ENCODE assay signal across 10 cellular contexts in the genomic region with DNA sequence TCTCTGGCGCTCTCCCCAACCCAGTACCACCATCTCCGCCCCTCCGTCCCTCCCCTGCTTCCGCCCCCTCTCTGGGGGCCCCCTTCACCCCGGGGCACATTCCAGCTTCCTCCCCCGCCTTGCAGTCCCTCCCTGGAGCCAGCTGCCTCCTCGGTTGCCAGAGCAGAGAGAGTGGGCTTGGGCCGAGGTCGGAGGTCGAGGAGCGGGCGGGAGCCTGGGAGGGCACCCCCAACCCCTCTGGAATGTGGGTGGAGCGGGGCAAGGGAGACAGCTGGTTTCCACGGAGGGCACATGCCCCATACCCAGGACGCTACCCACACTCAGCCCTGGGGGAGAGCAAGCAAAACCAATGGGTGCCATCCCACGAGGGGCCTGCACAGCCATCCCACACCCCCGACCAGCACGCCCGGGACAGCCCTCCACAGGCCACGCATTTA. TPM values are rescaled to one million over a fixed set of nuclear protein-coding genes. Genes with fewer than 3 reads are reported as not detected.
DNase-seq lines count a peak whose midpoint lies in the region; ATAC-seq, FAIRE-seq and TF ChIP-seq lines count a peak whose summit lies in the region.
"Had no signal": no experiment of that assay in that cellular context is flagged by ENCODE, and none has a peak within 500 bp of the region (broad histone marks: within the 10 kb centered on the region; RNA-seq: fewer than 3 reads in every experiment).

No MANE protein-coding gene starts in this region.

- H2BK20ac ChIP-seq in H1 (ENCODE audit: low read length): 0 out of 2 replicates have a peak overlapping the region, but pooled peaks have one; percentile 43

- H4K5ac ChIP-seq in H1 (ENCODE audit: insufficient read length, low read depth, low read length): no peak overlapping the region

- ATAC-seq in GM21786 (IDR thresholded peaks at IDR 0.05; ENCODE audit: unreplicated experiment) (no peak), GM18498 (IDR thresholded peaks at IDR 0.05; ENCODE audit: unreplicated experiment) (no peak)

- H3K14ac ChIP-seq in H1 (ENCODE audit: insufficient read length): no peak overlapping the region

- DNase-seq in CD14-positive monocyte (ENCODE audit: low spot score) (no peak), H1 (ENCODE audit: low read depth in 1 of 2, low spot score in 2 of 2) (no peak), HEK293T (ENCODE audit: extremely low spot score) (no peak), NCI-H1048 (lab: John Stamatoyannopoulos, UW) (no peak)
- DNase-seq: Kasumi-1; stimulated activated CD4-positive, alpha-beta T cell treated with anti-CD3 and anti-CD28 coated beads, Interleukin-4, amount 100 ng/mL, for 1 hour had no signal

- peak overlapping the region; percentile 88 for H3K4me2 ChIP-seq in OCI-LY3 (ENCODE audit: low read length)
- peak overlapping the region; percentile 83 to 94 for H3K4me2 ChIP-seq in H1 (ENCODE audit: insufficient read depth in 1 of 2, low read depth in 2 of 2, low read length in 2 of 2)

- H3K79me1 ChIP-seq in H1 (ENCODE audit: low read depth, low read length): no peaks in the 10 kb centered on the region

- H2BK15ac ChIP-seq in H1 (ENCODE audit: low read length): no peak overlapping the region; the same call in 1 of the 2 replicates

- H3K27ac Mint-ChIP-seq in CD14-positive monocyte: peak overlapping the region in 4 of 7 donors; percentile 11 to 74 (median 38)

- peaks cover 32% of the 10 kb centered on the region; the same call in 1 of the 2 replicates for H3K23me2 ChIP-seq in H1 (ENCODE audit: low read depth, low read length)

- peak overlapping the region; percentile 81 for H3K4me3 ChIP-seq in OCI-LY3 (ENCODE audit: low read length)
- peak overlapping the region in 3 of 4 experiments; percentile 5 to 77 (median 55); a peak in 5 of 8 replicates for H3K4me3 ChIP-seq in H1 (ENCODE audit: extremely low read depth in 1 of 4, insufficient read depth in 2 of 4, low read depth in 3 of 4, low read length in 4 of 4)
- peak overlapping the region; percentile 71 to 72 for H3K4me3 ChIP-seq in neutrophil (ENCODE audit: low read depth in 1 of 2, low read length in 1 of 2)

- H3K4ac ChIP-seq in H1 (replicated peaks; ENCODE audit: insufficient read length, low read depth, low read length): peak overlapping the region; percentile 44

- H3K4me1 Mint-ChIP-seq in CD14-positive monocyte: peaks cover 56% of the 10 kb centered on the region

- H3K56ac ChIP-seq in H1 (replicated peaks; ENCODE audit: insufficient read length, low read depth, low read length): peak overlapping the region; percentile 59

- H3K9me3 Mint-ChIP-seq in CD14-positive monocyte: peaks cover 0 to 2% (median 0%) of the 10 kb centered on the region in 7 donors

- TF ChIP-seq RAD21 in H1 (IDR thresholded peaks at IDR 0.05 in 1 of 2, conservative IDR thresholded peaks at IDR 0.05 in 1 of 2; ENCODE audit: low read depth in 2 of 2, low read length in 2 of 2): no peak

- H3K4me3 Mint-ChIP-seq in CD14-positive monocyte: peak overlapping the region; percentile 15 to 16

- H3K27me3 Mint-ChIP-seq in CD14-positive monocyte (ENCODE audit: low read depth in 3 of 3): peaks cover 10 to 20% (median 14%) of the 10 kb centered on the region in 3 donors

- no peak overlapping the region for H2AK5ac ChIP-seq in H1 (ENCODE audit: low read depth, low read length)

- TF ChIP-seq POLR2A in H1 (IDR thresholded peaks at IDR 0.05; ENCODE audit: control extremely low read depth in 1 of 2, low read depth in 2 of 2, low read length in 2 of 2): peak in 1 of 2 experiments; percentile 53; a peak in 1 of 3 replicates

- no peaks in the 10 kb centered on the region for H4K20me1 ChIP-seq in OCI-LY3 (ENCODE audit: insufficient read depth, low read length)
- peaks cover 2 to 9% of the 10 kb centered on the region in 2 experiments for H4K20me1 ChIP-seq in H1 (replicated peaks in 1 of 2; ENCODE audit: control insufficient read depth in 1 of 2, insufficient read depth in 2 of 2, low read length in 2 of 2)

- H2BK5ac ChIP-seq in H1 (ENCODE audit: low read depth, low read length): peak overlapping the region; percentile 88; the same call in 1 of the 2 replicates

- TF ChIP-seq EP300 in H1 (IDR thresholded peaks at IDR 0.05; ENCODE audit: borderline replicate concordance in 1 of 2, low read depth in 2 of 2, low read length in 2 of 2): peak in 1 of 2 experiments; percentile 31; a peak in 1 of 3 replicates

- H3K79me2 ChIP-seq in OCI-LY3 (ENCODE audit: low read length) (peaks cover 5% of the 10 kb centered on the region; the same call in 1 of the 2 replicates), H1 (ENCODE audit: control insufficient read depth in 1 of 2, insufficient read depth in 2 of 2, low read length in 2 of 2) (no peaks in the 10 kb centered on the region)

- intact Hi-C loops in CD14-positive monocyte (cut with micrococcal nuclease): no loop called here

- H3K36me3 Mint-ChIP-seq in CD14-positive monocyte: peaks cover 6 to 12% of the 10 kb centered on the region in 2 donors

- no peak for FAIRE-seq in H1 (lab: Jason Lieb, UNC)

- POLR2A ChIA-PET in H1 (lab: Charles Lee; ENCODE audit: partially characterized antibody) (interaction anchor here (1.0 to 19.4 kb wide), 5 partner anchors 8 to 62 kb away, joined by 3 to 456 read pairs (median 331); a partner anchor contains a TSS), HEK293T (lab: Yijun Ruan, JAX) (interaction anchor here (0.8 kb wide), 1 partner anchor 10 kb away, joined by 3 read pairs; no protein-coding TSS in a partner anchor)

- H3K23ac ChIP-seq in H1 (ENCODE audit: insufficient read length): no peak overlapping the region

- no peaks in the 10 kb centered on the region for H3K9me3 ChIP-seq in OCI-LY3 (ENCODE audit: insufficient read depth, low read length)
- no peaks in the 10 kb centered on the region for H3K9me3 ChIP-seq in H1 (ENCODE audit: insufficient read depth in 2 of 2, low read depth in 1 of 2, low read length in 1 of 2)
- H3K9me3 ChIP-seq in neutrophil: no peaks in the 10 kb centered on the region

- TF ChIP-seq CTCF in CD14-positive monocyte (IDR thresholded peaks at IDR 0.05) (no peak), OCI-LY3 (IDR thresholded peaks at IDR 0.05; ENCODE audit: low read depth, low read length) (no peak), H1 (IDR thresholded peaks at IDR 0.05; ENCODE audit: control extremely low read depth in 1 of 3, insufficient read depth in 1 of 3, low read depth in 1 of 3, low read length in 3 of 3) (no peak), neutrophil (IDR thresholded peaks at IDR 0.05) (no peak)

- H2BK12ac ChIP-seq in H1 (ENCODE audit: low read depth, low read length): peak overlapping the region; percentile 96; the same call in 1 of the 2 replicates

- H2BK120ac ChIP-seq in H1 (replicated peaks; ENCODE audit: low read depth, low read length): no peak overlapping the region

- H2AFZ ChIP-seq in OCI-LY3 (ENCODE audit: low read depth, low read length) (no peak overlapping the region), H1 (ENCODE audit: low read length) (no peak overlapping the region)

- peak overlapping the region; percentile 85 for H4K91ac ChIP-seq in H1 (replicated peaks; ENCODE audit: insufficient read length, low read length)

- WGBS in H1 (ENCODE audit: extremely low coverage in 1 of 2, insufficient coverage in 1 of 2, insufficient read length in 1 of 2, insufficient replicate concordance in 2 of 2, low coverage in 1 of 2, low lambda C conversion rate in 2 of 2, missing lambda C conversion rate in 1 of 2), 2 experiments: 67% methylated on average over 6 of the region's 20 CpGs; no CpG with 5 or more reads in 1 of the 2 experiments

- H3K4me1 ChIP-seq in OCI-LY3 (ENCODE audit: low read length): peaks cover 60% of the 10 kb centered on the region
- H3K4me1 ChIP-seq in H1 (replicated peaks in 1 of 4; ENCODE audit: control insufficient read depth in 3 of 4, insufficient read depth in 4 of 4, low read length in 3 of 4): peaks cover 0 to 66% (median 42%) of the 10 kb centered on the region in 4 experiments; a peak in 6 of 7 replicates
- H3K4me1 ChIP-seq in neutrophil (ENCODE audit: control insufficient read depth in 1 of 2, insufficient read depth in 1 of 2, low read depth in 1 of 2, low read length in 1 of 2): peaks cover 81 to 86% of the 10 kb centered on the region in 2 experiments

- H3K18ac ChIP-seq in H1 (ENCODE audit: extremely low read depth, low read length): peak overlapping the region; percentile 32; the same call in 1 of the 2 replicates

- H4K8ac ChIP-seq in H1 (ENCODE audit: extremely low read depth, insufficient read depth, low read length): no peak overlapping the region; the same call in 1 of the 2 replicates

- H3K9ac ChIP-seq in OCI-LY3 (ENCODE audit: low read length) (peak overlapping the region; percentile 81), H1 (replicated peaks in 1 of 4; ENCODE audit: extremely low read depth in 1 of 4, low read depth in 3 of 4, low read length in 3 of 4) (no peak overlapping the region; a peak in 2 of 7 replicates)

- H3K27me3 ChIP-seq in OCI-LY3 (ENCODE audit: low read depth, low read length) (peaks cover 11% of the 10 kb centered on the region), H1 (replicated peaks in 1 of 4; ENCODE audit: control insufficient read depth in 3 of 4, extremely low read depth in 1 of 4, insufficient read depth in 3 of 4, low read length in 3 of 4) (peaks cover 0 to 7% (median 4%) of the 10 kb centered on the region in 4 experiments; a peak in 4 of 7 replicates), neutrophil (peaks cover 6% of the 10 kb centered on the region)

- CTCF ChIA-PET in H1 (lab: Charles Lee; ENCODE audit: partially characterized antibody): interaction anchor here (0.8 to 15.9 kb wide), 6 partner anchors 9 to 237 kb away, joined by 3 to 212 read pairs (median 3); a partner anchor contains a TSS
- CTCF ChIA-PET in HEK293T (lab: Yijun Ruan, JAX): interaction anchor here (1.1 to 7.3 kb wide), 2 partner anchors 10 to 18 kb away, joined by 6 to 149 read pairs; no protein-coding TSS in a partner anchor

- H3K27ac ChIP-seq in OCI-LY3 (ENCODE audit: low read length): no peak overlapping the region
- no peak overlapping the region for H3K27ac ChIP-seq in H1 (ENCODE audit: low read depth, low read length)
- H3K27ac ChIP-seq in neutrophil: peak overlapping the region; percentile 100

- peaks cover 5% of the 10 kb centered on the region for H3K36me3 ChIP-seq in OCI-LY3 (replicated peaks; ENCODE audit: low read depth, low read length)
- peaks cover 0 to 8% (median 0%) of the 10 kb centered on the region in 4 experiments; a peak in 2 of 8 replicates for H3K36me3 ChIP-seq in H1 (ENCODE audit: control insufficient read depth in 2 of 4, insufficient read depth in 4 of 4, low read length in 3 of 4)
- H3K36me3 ChIP-seq in neutrophil: peaks cover 25% of the 10 kb centered on the region

RNA-seq across cellular contexts. Expression of a gene that starts 6.4 kb away (rescaled TPM):
- 10 to 100 TPM; 39.6 to 51.1 TPM for polyA plus RNA-seq in CD14-positive monocyte
- total RNA-seq in H1 (2021; fragmentation: NEBNext Ultra II Directional; extraction: Animal tissue kit (Norgen Biotek cat#: 25700)): 175 TPM in 2 replicates
- polyA plus RNA-seq in H1 (2011; rRNA removed): 199 and 331 TPM in 2 replicates
- polyA plus RNA-seq in H1 (2011; cell fraction: cytosol; rRNA removed): 472 TPM
- 581 TPM for polyA plus RNA-seq in H1 (2011; cell fraction: nucleus; rRNA removed)
- polyA plus RNA-seq in H1 (2012, experiment 1 of 2): 213 to 357 TPM (median 316 TPM) in 4 replicates
- 95.1 TPM for polyA plus RNA-seq in H1 (2012, experiment 2 of 2)
- 151 TPM for polyA plus RNA-seq in H1 (2013, experiment 1 of 2)
- polyA plus RNA-seq in H1 (2013, experiment 2 of 2): 135 TPM
- 44.5 and 56.0 TPM in 2 replicates for polyA minus RNA-seq in H1 (2011; rRNA and poly(A)+ RNA removed)
- polyA minus RNA-seq in H1 (2011; cell fraction: cytosol; rRNA and poly(A)+ RNA removed): 77.4 TPM
- 99.9 TPM for polyA minus RNA-seq in H1 (2011; cell fraction: nucleus; rRNA and poly(A)+ RNA removed)

RNA-seq across cellular contexts. Expression of a gene that starts 12.6 kb away (rescaled TPM):
- polyA plus RNA-seq in CD14-positive monocyte (10 to 100 TPM; 40.0 to 56.2 TPM), H1 (2011; rRNA removed) (125 and 159 TPM in 2 replicates)
- 44.5 and 54.6 TPM in 2 replicates for total RNA-seq in H1 (2021; fragmentation: NEBNext Ultra II Directional; extraction: Animal tissue kit (Norgen Biotek cat#: 25700))
- 76.1 TPM for polyA plus RNA-seq in H1 (2011; cell fraction: cytosol; rRNA removed)
- 72.4 TPM for polyA plus RNA-seq in H1 (2011; cell fraction: nucleus; rRNA removed)
- polyA plus RNA-seq in H1 (2012, experiment 1 of 2): 39.9 to 68.4 TPM (median 61.5 TPM) in 4 replicates
- 79.3 TPM for polyA plus RNA-seq in H1 (2012, experiment 2 of 2)
- 50.0 TPM for polyA plus RNA-seq in H1 (2013, experiment 1 of 2)
- 59.2 TPM for polyA plus RNA-seq in H1 (2013, experiment 2 of 2)
- polyA minus RNA-seq in H1 (2011; rRNA and poly(A)+ RNA removed): 6.8 and 9.7 TPM in 2 replicates
- polyA minus RNA-seq in H1 (2011; cell fraction: cytosol; rRNA and poly(A)+ RNA removed): 22.8 TPM
- polyA minus RNA-seq in H1 (2011; cell fraction: nucleus; rRNA and poly(A)+ RNA removed): 20.8 TPM

RNA-seq across cellular contexts. Expression of a gene that starts 14.3 kb away (rescaled TPM):
- 10 to 100 TPM in 1 of 2 donors, 1 to 10 TPM in 1; 5.6 to 11.0 TPM for polyA plus RNA-seq in CD14-positive monocyte
- total RNA-seq in H1 (2021; fragmentation: NEBNext Ultra II Directional; extraction: Animal tissue kit (Norgen Biotek cat#: 25700)): 159 and 166 TPM in 2 replicates
- polyA plus RNA-seq in H1 (2011; rRNA removed): 39.8 and 86.0 TPM in 2 replicates
- 38.5 TPM for polyA plus RNA-seq in H1 (2011; cell fraction: cytosol; rRNA removed)
- polyA plus RNA-seq in H1 (2011; cell fraction: nucleus; rRNA removed): 85.2 TPM
- polyA plus RNA-seq in H1 (2012, experiment 1 of 2): 58.2 to 110 TPM (median 92.2 TPM) in 4 replicates
- polyA plus RNA-seq in H1 (2012, experiment 2 of 2): 90.5 TPM
- polyA plus RNA-seq in H1 (2013, experiment 1 of 2): 95.6 TPM
- polyA plus RNA-seq in H1 (2013, experiment 2 of 2): 90.3 TPM
- 10.3 and 14.3 TPM in 2 replicates for polyA minus RNA-seq in H1 (2011; rRNA and poly(A)+ RNA removed)
- 86.0 TPM for polyA minus RNA-seq in H1 (2011; cell fraction: cytosol; rRNA and poly(A)+ RNA removed)
- polyA minus RNA-seq in H1 (2011; cell fraction: nucleus; rRNA and poly(A)+ RNA removed): 55.2 TPM

RNA-seq across cellular contexts. Expression of a gene that starts 21.2 kb away (rescaled TPM):
- polyA plus RNA-seq in CD14-positive monocyte (100 to 1,000 TPM; 143 to 160 TPM), H1 (2011; rRNA removed) (249 and 338 TPM in 2 replicates)
- 174 and 182 TPM in 2 replicates for total RNA-seq in H1 (2021; fragmentation: NEBNext Ultra II Directional; extraction: Animal tissue kit (Norgen Biotek cat#: 25700))
- polyA plus RNA-seq in H1 (2011; cell fraction: cytosol; rRNA removed): 142 TPM
- polyA plus RNA-seq in H1 (2011; cell fraction: nucleus; rRNA removed): 120 TPM
- 87.3 to 189 TPM (median 180 TPM) in 4 replicates for polyA plus RNA-seq in H1 (2012, experiment 1 of 2)
- polyA plus RNA-seq in H1 (2012, experiment 2 of 2): 328 TPM
- 148 TPM for polyA plus RNA-seq in H1 (2013, experiment 1 of 2)
- 145 TPM for polyA plus RNA-seq in H1 (2013, experiment 2 of 2)
- 13.4 and 18.6 TPM in 2 replicates for polyA minus RNA-seq in H1 (2011; rRNA and poly(A)+ RNA removed)
- 118 TPM for polyA minus RNA-seq in H1 (2011; cell fraction: cytosol; rRNA and poly(A)+ RNA removed)
- 40.2 TPM for polyA minus RNA-seq in H1 (2011; cell fraction: nucleus; rRNA and poly(A)+ RNA removed)

RNA-seq across cellular contexts. Expression of a gene that starts 23.0 kb away (rescaled TPM):
- polyA plus RNA-seq in CD14-positive monocyte: not detected
- 7.0 and 10.3 TPM in 2 replicates for total RNA-seq in H1 (2021; fragmentation: NEBNext Ultra II Directional; extraction: Animal tissue kit (Norgen Biotek cat#: 25700))
- 4.0 and 10.1 TPM in 2 replicates for polyA plus RNA-seq in H1 (2011; rRNA removed)
- 4.0 TPM for polyA plus RNA-seq in H1 (2011; cell fraction: cytosol; rRNA removed)
- 7.2 TPM for polyA plus RNA-seq in H1 (2011; cell fraction: nucleus; rRNA removed)
- 2.0 to 9.1 TPM (median 7.0 TPM) in 4 replicates for polyA plus RNA-seq in H1 (2012, experiment 1 of 2)
- 7.5 TPM for polyA plus RNA-seq in H1 (2012, experiment 2 of 2)
- 10.3 TPM for polyA plus RNA-seq in H1 (2013, experiment 1 of 2)
- 10.9 TPM for polyA plus RNA-seq in H1 (2013, experiment 2 of 2)
- polyA minus RNA-seq in H1 (2011; rRNA and poly(A)+ RNA removed): 0.63 and 1.6 TPM in 2 replicates
- polyA minus RNA-seq in H1 (2011; cell fraction: cytosol; rRNA and poly(A)+ RNA removed): 9.2 TPM
- polyA minus RNA-seq in H1 (2011; cell fraction: nucleus; rRNA and poly(A)+ RNA removed): 6.9 TPM
